Comparison of ENCODE assay signal across 10 cellular contexts in genomic region chr22:32409977-32410376, GRCh38. TPM values are rescaled to one million over a fixed set of nuclear protein-coding genes. Genes with fewer than 3 reads are reported as not detected.
DNase-seq lines count a peak whose midpoint lies in the region; ATAC-seq, FAIRE-seq and TF ChIP-seq lines count a peak whose summit lies in the region.
"Had no signal": no experiment of that assay in that cellular context is flagged by ENCODE, and none has a peak within 500 bp of the region (broad histone marks: within the 10 kb centered on the region; RNA-seq: fewer than 3 reads in every experiment).

No MANE protein-coding gene starts in this region.

- in situ Hi-C loops in K562 (cut with MboI): no loop called here

- no peak overlapping the region for H2AFZ ChIP-seq in K562 (ENCODE audit: low read depth, low read length)

- WGBS in K562 (ENCODE audit: insufficient coverage, low coverage, missing lambda C conversion rate): 78% methylated on average over 9 of the region's 9 CpGs

- H3K36me3 ChIP-seq in K562 (ENCODE audit: control insufficient read depth, insufficient read depth, low read length) (peaks cover 46% of the 10 kb centered on the region; the same call in 2 of the 3 replicates), H7 (replicated peaks; ENCODE audit: control insufficient read depth, insufficient read depth, low read length) (peaks cover 22% of the 10 kb centered on the region)

- H3K27me3 Mint-ChIP-seq in HFFc6 (ENCODE audit: insufficient read depth) (peaks cover 2% of the 10 kb centered on the region), natural killer cell (ENCODE audit: low read depth in 2 of 2) (peaks cover under 1 to 2% of the 10 kb centered on the region in 2 donors)

- TF ChIP-seq CTCF in HFFc6 (IDR thresholded peaks at IDR 0.05) (no peak), K562 (IDR thresholded peaks at IDR 0.05 in 2 of 3, conservative IDR thresholded peaks at IDR 0.05 in 1 of 3; ENCODE audit: insufficient read depth in 2 of 3, low read depth in 1 of 3, low read length in 3 of 3) (no peak), natural killer cell (IDR thresholded peaks at IDR 0.05) (no peak), omental fat pad (IDR thresholded peaks at IDR 0.05) (no peak)

- no peaks in the 10 kb centered on the region for H3K9me3 ChIP-seq in K562 (replicated peaks; ENCODE audit: control insufficient read depth, insufficient read depth, low read depth, low read length)

- H3K4me1 ChIP-seq in K562 (replicated peaks in 1 of 2; ENCODE audit: control insufficient read depth in 2 of 2, insufficient read depth in 2 of 2, low read length in 2 of 2): peaks cover 9 to 10% of the 10 kb centered on the region in 2 experiments; a peak in 3 of 5 replicates

- H3K4me3 Mint-ChIP-seq in HFFc6 (peak overlapping the region; percentile 45), natural killer cell (peak overlapping the region; percentile 96)

- H3K27me3 ChIP-seq in K562 (ENCODE audit: control insufficient read depth in 2 of 2, insufficient read depth in 2 of 2, low read length in 2 of 2) (no peaks in the 10 kb centered on the region), H7 (ENCODE audit: control insufficient read depth, insufficient read depth, low read length) (no peaks in the 10 kb centered on the region)

- H3K4me1 Mint-ChIP-seq in HFFc6 (ENCODE audit: low read depth) (peaks cover 27% of the 10 kb centered on the region), natural killer cell (peaks cover 43 to 49% of the 10 kb centered on the region in 2 donors)

- H3K9me1 ChIP-seq in K562 (ENCODE audit: control insufficient read depth, insufficient read depth, low read length): no peaks in the 10 kb centered on the region

- no peak for FAIRE-seq in K562 (lab: Jason Lieb, UNC)

- H4K20me1 ChIP-seq in K562 (replicated peaks; ENCODE audit: control insufficient read depth, insufficient read depth, low read length): no peaks in the 10 kb centered on the region; the same call in 1 of the 2 replicates

- BruUV-seq in K562 (replicated peaks; lab: Mats Ljungman, UMichigan): no TSS peak

- H3K4me2 ChIP-seq in K562 (ENCODE audit: insufficient read depth, low read length): no peak overlapping the region

- no peak overlapping the region; the same call in 1 of the 2 replicates for H3K27ac Mint-ChIP-seq in HFFc6
- H3K27ac Mint-ChIP-seq in natural killer cell: peak overlapping the region in 1 of 2 donors; percentile 90
- H3K27ac Mint-ChIP-seq: activated naive CD4-positive, alpha-beta T cell treated with anti-CD3 and anti-CD28 coated beads for 36 hours had no signal

- peaks cover 35% of the 10 kb centered on the region for H3K79me2 ChIP-seq in K562 (ENCODE audit: control insufficient read depth, insufficient read depth, low read length)

- no peak for TF ChIP-seq EP300 in K562 (IDR thresholded peaks at IDR 0.05; ENCODE audit: low read length)

- intact Hi-C loops in K562 (cut with micrococcal nuclease) (loop anchor here (5.0 kb wide), 1 partner anchor 62 kb away; the partner anchor contains the start of gene FBXO7), natural killer cell (cut with micrococcal nuclease) (loop anchor here (5.0 kb wide), 1 partner anchor 273 kb away; no protein-coding TSS in a partner anchor)

- DNase-seq in CD1c-positive myeloid dendritic cell (ENCODE audit: extremely low spot score) (peak; percentile 5), HFFc6 (no peak), K562 (ENCODE audit: extremely low read depth in 1 of 4, low spot score in 3 of 4) (no peak), natural killer cell (no peak), NCI-H82 treated with DMSO at 0.1 percent for 48 hours (lab: John Stamatoyannopoulos, UW; ENCODE audit: unreplicated experiment) (no peak), omental fat pad (ENCODE audit: low spot score) (no peak), H7 (no peak)
- DNase-seq: COR-L47 had no signal

- H3K4me3 ChIP-seq in K562 (no peak overlapping the region), H7 (ENCODE audit: insufficient read depth, low read depth, low read length) (no peak overlapping the region)

- no peak for TF ChIP-seq POLR2A in K562 (conservative IDR thresholded peaks at IDR 0.05)

- H3K27ac ChIP-seq in K562 (ENCODE audit: extremely low read depth, low read depth, low read length): no peak overlapping the region

- POLR2A ChIA-PET in K562 (lab: Yijun Ruan, JAX): no interaction called here

- H3K9me3 Mint-ChIP-seq in HFFc6: no peaks in the 10 kb centered on the region
- no peaks in the 10 kb centered on the region for H3K9me3 Mint-ChIP-seq in natural killer cell
- H3K9me3 Mint-ChIP-seq: activated naive CD4-positive, alpha-beta T cell treated with anti-CD3 and anti-CD28 coated beads for 36 hours had no signal

- no peak for TF ChIP-seq RAD21 in K562 (CRISPR knock-in tag; conservative IDR thresholded peaks at IDR 0.05 in 1 of 2, IDR thresholded peaks at IDR 0.05 in 1 of 2)

- no peak overlapping the region for H3K9ac ChIP-seq in K562 (ENCODE audit: insufficient read depth in 1 of 2, low read depth in 2 of 2, low read length in 2 of 2)

- peaks cover 22% of the 10 kb centered on the region for H3K36me3 Mint-ChIP-seq in HFFc6 (ENCODE audit: low read depth)
- H3K36me3 Mint-ChIP-seq in natural killer cell: no peaks in the 10 kb centered on the region

- ATAC-seq in K562: no peak
- ATAC-seq in natural killer cell: no peak
- no peak for ATAC-seq in HG03432 (IDR thresholded peaks at IDR 0.05; ENCODE audit: unreplicated experiment)
- no peak for ATAC-seq in omental fat pad (ENCODE audit: low FRiP score)

- CTCF ChIA-PET in K562 (lab: Yijun Ruan, JAX; ENCODE audit: low intra/inter-chr PET ratio): no interaction called here

RNA-seq across cellular contexts. Expression of gene RTCB, which starts 2.1 kb away (rescaled TPM):
- 10 to 100 TPM; 89.9 to 95.6 (median 92.4) TPM for total RNA-seq in HFFc6 (2021; fragmentation: NEBNext Ultra II Directional; extraction: Animal tissue kit (Norgen Biotek cat#: 25700))
- total RNA-seq in K562 (2011; cell fraction: chromatin; rRNA removed; ENCODE audit: low replicate concordance): 50.8 and 84.6 TPM in 2 replicates
- total RNA-seq in K562 (2011; cell fraction: nucleolus; rRNA removed): 40.2 and 45.5 TPM in 2 replicates
- 44.0 and 52.6 TPM in 2 replicates for total RNA-seq in K562 (2011; cell fraction: nucleoplasm; rRNA removed)
- total RNA-seq in K562 (2014; rRNA removed): 74.7 and 85.7 TPM in 2 replicates
- total RNA-seq in K562 (2014; rRNA removed; fragmentation: Illumina TruSeq; extraction: Trizol): 99.3 and 105 TPM in 2 replicates
- total RNA-seq in K562 (2015; rRNA removed; fragmentation: Illumina TruSeq; extraction: Trizol): 81.9 and 85.4 TPM in 2 replicates
- total RNA-seq in K562 (2021): 80.3 and 81.2 TPM in 2 replicates
- 122 and 146 TPM in 2 replicates for polyA plus RNA-seq in K562 (2011; rRNA removed)
- 69.5 and 96.8 TPM in 2 replicates for polyA plus RNA-seq in K562 (2011; cell fraction: cytosol; rRNA removed)
- polyA plus RNA-seq in K562 (2011; cell fraction: nucleus; rRNA removed): 37.8 and 50.1 TPM in 2 replicates
- polyA plus RNA-seq in K562 (2012): 61.3 and 71.6 TPM in 2 replicates
- 92.5 and 94.5 TPM in 2 replicates for polyA plus RNA-seq in K562 (2014; fragmentation: Illumina TruSeq; extraction: Trizol)
- 100 to 1,000 TPM in 1 of 2 experiments, 10 to 100 TPM in 1; 92.3 to 269 TPM for polyA plus RNA-seq in K562 (2014; fragmentation: Nextera tagmentation; extraction: Ambion mirVana)
- 81.8 and 89.9 TPM in 2 replicates for polyA plus RNA-seq in K562 (2014; rRNA removed)
- polyA minus RNA-seq in K562 (2011; rRNA and poly(A)+ RNA removed): 163 and 187 TPM in 2 replicates
- 30.7 and 37.2 TPM in 2 replicates for polyA minus RNA-seq in K562 (2011; cell fraction: cytosol; rRNA and poly(A)+ RNA removed)
- polyA minus RNA-seq in K562 (2011; cell fraction: nucleus; rRNA and poly(A)+ RNA removed): 16.0 and 31.9 TPM in 2 replicates
- total RNA-seq in natural killer cell: 10 to 100 TPM; 44.3 to 53.2 (median 46.6) TPM
- 10 to 100 TPM; 56.1 to 61.7 (median 58.6) TPM for total RNA-seq in omental fat pad
- total RNA-seq in H7 (2014; rRNA removed; shearing (Covaris generic)): 148 and 153 TPM in 2 replicates

RNA-seq across cellular contexts. Expression of gene RFPL3, which starts 52.3 kb away (rescaled TPM):
- not detected for total RNA-seq in HFFc6 (2021; fragmentation: NEBNext Ultra II Directional; extraction: Animal tissue kit (Norgen Biotek cat#: 25700))
- total RNA-seq in K562 (2011; cell fraction: chromatin; rRNA removed; ENCODE audit: low replicate concordance): not detected in 2 replicates
- total RNA-seq in K562 (2011; cell fraction: nucleolus; rRNA removed): not detected in 2 replicates
- not detected in 2 replicates for total RNA-seq in K562 (2011; cell fraction: nucleoplasm; rRNA removed)
- total RNA-seq in K562 (2014; rRNA removed) (not detected in 2 replicates), K562 (2014; rRNA removed; fragmentation: Illumina TruSeq; extraction: Trizol) (not detected in 2 replicates), K562 (2015; rRNA removed; fragmentation: Illumina TruSeq; extraction: Trizol) (not detected in 2 replicates), K562 (2021) (not detected in 2 replicates), natural killer cell (not detected), omental fat pad (not detected)
- polyA plus RNA-seq in K562 (2011; rRNA removed) (not detected in 2 replicates), K562 (2014; fragmentation: Illumina TruSeq; extraction: Trizol) (not detected in 2 replicates), K562 (2014; fragmentation: Nextera tagmentation; extraction: Ambion mirVana) (not detected), K562 (2014; rRNA removed) (not detected in 2 replicates)
- polyA plus RNA-seq in K562 (2011; cell fraction: cytosol; rRNA removed): not detected in 2 replicates
- polyA plus RNA-seq in K562 (2011; cell fraction: nucleus; rRNA removed): not detected in 2 replicates
- polyA plus RNA-seq in K562 (2012): not detected in 2 replicates
- polyA minus RNA-seq in K562 (2011; rRNA and poly(A)+ RNA removed): not detected in 2 replicates
- polyA minus RNA-seq in K562 (2011; cell fraction: cytosol; rRNA and poly(A)+ RNA removed): not detected in 2 replicates
- polyA minus RNA-seq in K562 (2011; cell fraction: nucleus; rRNA and poly(A)+ RNA removed): not detected in 2 replicates
- not detected in 2 replicates for total RNA-seq in H7 (2014; rRNA removed; shearing (Covaris generic))
- total RNA-seq: activated naive CD4-positive, alpha-beta T cell treated with anti-CD3 and anti-CD28 coated beads for 36 hours had no signal

RNA-seq across cellular contexts. Expression of gene BPIFC, which starts 54.3 kb away (rescaled TPM):
- not detected for total RNA-seq in HFFc6 (2021; fragmentation: NEBNext Ultra II Directional; extraction: Animal tissue kit (Norgen Biotek cat#: 25700))
- total RNA-seq in K562 (2011; cell fraction: chromatin; rRNA removed; ENCODE audit: low replicate concordance): not detected in 2 replicates
- not detected in 2 replicates for total RNA-seq in K562 (2011; cell fraction: nucleolus; rRNA removed)
- not detected in 2 replicates for total RNA-seq in K562 (2011; cell fraction: nucleoplasm; rRNA removed)
- not detected in 2 replicates for total RNA-seq in K562 (2014; rRNA removed)
- total RNA-seq in K562 (2014; rRNA removed; fragmentation: Illumina TruSeq; extraction: Trizol): not detected in 2 replicates
- total RNA-seq in K562 (2015; rRNA removed; fragmentation: Illumina TruSeq; extraction: Trizol): not detected in 2 replicates
- not detected in 2 replicates for total RNA-seq in K562 (2021)
- polyA plus RNA-seq in K562 (2011; rRNA removed): not detected in 2 replicates
- not detected in 2 replicates for polyA plus RNA-seq in K562 (2011; cell fraction: cytosol; rRNA removed)
- polyA plus RNA-seq in K562 (2011; cell fraction: nucleus; rRNA removed): not detected in 2 replicates
- not detected in 2 replicates for polyA plus RNA-seq in K562 (2012)
- not detected in 2 replicates for polyA plus RNA-seq in K562 (2014; fragmentation: Illumina TruSeq; extraction: Trizol)
- polyA plus RNA-seq in K562 (2014; fragmentation: Nextera tagmentation; extraction: Ambion mirVana): not detected
- not detected in 2 replicates for polyA plus RNA-seq in K562 (2014; rRNA removed)
- polyA minus RNA-seq in K562 (2011; rRNA and poly(A)+ RNA removed): not detected in 2 replicates
- polyA minus RNA-seq in K562 (2011; cell fraction: cytosol; rRNA and poly(A)+ RNA removed): not detected in 2 replicates
- not detected in 2 replicates for polyA minus RNA-seq in K562 (2011; cell fraction: nucleus; rRNA and poly(A)+ RNA removed)
- total RNA-seq in natural killer cell: not detected
- total RNA-seq in omental fat pad: not detected
- total RNA-seq in H7 (2014; rRNA removed; shearing (Covaris generic)): not detected in 2 replicates
- total RNA-seq: activated naive CD4-positive, alpha-beta T cell treated with anti-CD3 and anti-CD28 coated beads for 36 hours had no signal
